Comparison of ENCODE assay signal across 14 cellular contexts in genomic region chr4:155676430-155676825, GRCh38. TPM values are rescaled to one million over a fixed set of nuclear protein-coding genes. Genes with fewer than 3 reads are reported as not detected.
DNase-seq lines count a peak whose midpoint lies in the region; ATAC-seq, FAIRE-seq and TF ChIP-seq lines count a peak whose summit lies in the region.
"Had no signal": no experiment of that assay in that cellular context is flagged by ENCODE, and none has a peak within 500 bp of the region (broad histone marks: within the 10 kb centered on the region; RNA-seq: fewer than 3 reads in every experiment).

No MANE protein-coding gene starts in this region.

- no peaks in the 10 kb centered on the region for H3K9me3 ChIP-seq in thyroid gland

- H3K27me3 Mint-ChIP-seq in activated naive CD8-positive, alpha-beta T cell treated with anti-CD3 and anti-CD28 coated beads, Interleukin-2, amount 50 U/mL, for 24 hours = peaks cover 15% of the 10 kb centered on the region

- intact Hi-C loops in thyroid gland (cut with DNase I) = loop anchor here (10.0 kb wide), 1 partner anchor 68 kb away; no protein-coding TSS in a partner anchor

- no peaks in the 10 kb centered on the region for H3K36me3 ChIP-seq in thyroid gland

- DNase-seq in OCI-M1 (lab: John Stamatoyannopoulos, UW) = peak; percentile 70
- DNase-seq in left kidney (ENCODE audit: low read depth, low spot score) = peak; percentile 41
- no peak for DNase-seq in thyroid gland
- no peak for DNase-seq in activated T-cell treated with anti-CD3 and anti-CD28 coated beads, Interleukin-2, amount 50 U/mL, for 48 hours
- no peak for DNase-seq in RCC 7860 (ENCODE audit: low spot score)
- DNase-seq in activated naive CD8-positive, alpha-beta T cell treated with anti-CD3 and anti-CD28 coated beads, Interleukin-2, amount 50 U/mL, for 24 hours = no peak
- DNase-seq: activated CD4-positive, alpha-beta memory T cell treated with anti-CD3 and anti-CD28 coated beads, Interleukin-2, amount 10 ng/mL, durations not matched to agents 7 days and 5 days; NCI-H524; stimulated activated CD4-positive, alpha-beta T cell treated with anti-CD3 and anti-CD28 coated beads, Interleukin-4, amount 100 ng/mL, for 1 hour; SW 1271 had no signal

- H3K4me1 ChIP-seq in thyroid gland = peaks cover 0 to 8% of the 10 kb centered on the region in 2 donors

- no peak for TF ChIP-seq POLR2A in thyroid gland (IDR thresholded peaks at IDR 0.05)

- no peak for TF ChIP-seq CTCF in thyroid gland (IDR thresholded peaks at IDR 0.05)

- no peaks in the 10 kb centered on the region for H3K36me3 Mint-ChIP-seq in activated naive CD8-positive, alpha-beta T cell treated with anti-CD3 and anti-CD28 coated beads, Interleukin-2, amount 50 U/mL, for 24 hours (ENCODE audit: low read depth)
- H3K36me3 Mint-ChIP-seq: activated naive CD8-positive, alpha-beta T cell had no signal

- no peak overlapping the region for H3K27ac Mint-ChIP-seq in activated naive CD8-positive, alpha-beta T cell treated with anti-CD3 and anti-CD28 coated beads, Interleukin-2, amount 50 U/mL, for 24 hours
- H3K27ac Mint-ChIP-seq: activated CD4-positive, alpha-beta memory T cell treated with anti-CD3 and anti-CD28 coated beads, Interleukin-2, amount 10 ng/mL, durations not matched to agents 7 days and 5 days; activated naive CD8-positive, alpha-beta T cell had no signal

- H3K9me3 Mint-ChIP-seq in activated naive CD8-positive, alpha-beta T cell treated with anti-CD3 and anti-CD28 coated beads, Interleukin-2, amount 50 U/mL, for 24 hours = no peaks in the 10 kb centered on the region
- H3K9me3 Mint-ChIP-seq: activated CD4-positive, alpha-beta memory T cell treated with anti-CD3 and anti-CD28 coated beads, Interleukin-2, amount 10 ng/mL, durations not matched to agents 7 days and 5 days had no signal

- H3K27ac ChIP-seq in thyroid gland = peak overlapping the region in 2 of 3 donors; percentile 1 to 13

- H3K4me3 Mint-ChIP-seq in activated naive CD8-positive, alpha-beta T cell treated with anti-CD3 and anti-CD28 coated beads, Interleukin-2, amount 50 U/mL, for 24 hours = no peak overlapping the region
- H3K4me3 Mint-ChIP-seq: activated CD4-positive, alpha-beta memory T cell treated with anti-CD3 and anti-CD28 coated beads, Interleukin-2, amount 10 ng/mL, durations not matched to agents 7 days and 5 days; activated naive CD8-positive, alpha-beta T cell had no signal

- H3K27me3 ChIP-seq in thyroid gland = no peaks in the 10 kb centered on the region

- peaks cover 1% of the 10 kb centered on the region for H3K4me1 Mint-ChIP-seq in activated naive CD8-positive, alpha-beta T cell treated with anti-CD3 and anti-CD28 coated beads, Interleukin-2, amount 50 U/mL, for 24 hours
- H3K4me1 Mint-ChIP-seq: activated CD4-positive, alpha-beta memory T cell treated with anti-CD3 and anti-CD28 coated beads, Interleukin-2, amount 10 ng/mL, durations not matched to agents 7 days and 5 days had no signal

- ATAC-seq in GM21528 (IDR thresholded peaks at IDR 0.05; ENCODE audit: low FRiP score, unreplicated experiment) = peak; percentile 32
- no peak for ATAC-seq in activated naive CD8-positive, alpha-beta T cell treated with anti-CD3 and anti-CD28 coated beads, Interleukin-2, amount 50 U/mL, for 24 hours

- WGBS in thyroid gland, 2 donors = 52 to 60% methylated on average over 4 of the region's 4 CpGs

- H3K4me3 ChIP-seq in thyroid gland (replicated peaks in 1 of 3) = no peak overlapping the region

- FAIRE-seq in RCC 7860 (lab: Jason Lieb, UNC) = no peak
- FAIRE-seq: endothelial cell of umbilical vein had no signal

RNA-seq across cellular contexts. Expression of gene GUCY1A1, which starts 9.8 kb away (rescaled TPM):
- 10 to 100 TPM; 11.4 to 25.8 (median 17.5) TPM for total RNA-seq in thyroid gland
- total RNA-seq: activated CD4-positive, alpha-beta memory T cell treated with anti-CD3 and anti-CD28 coated beads, Interleukin-2, amount 10 ng/mL, durations not matched to agents 7 days and 5 days; LHCN-M2 had no signal

Comparison
In these comparisons a context has a peak if more than half of its experiments do, and no peak if none do; other contexts are left out.
1. DNase-seq: peak in OCI-M1 (single experiment) and left kidney (single experiment); none in thyroid gland (0 of 2), activated T-cell treated with anti-CD3 and anti-CD28 coated beads, Interleukin-2, amount 50 U/mL, for 48 hours (0 of 2), RCC 7860 (single experiment) and activated naive CD8-positive, alpha-beta T cell treated with anti-CD3 and anti-CD28 coated beads, Interleukin-2, amount 50 U/mL, for 24 hours (single experiment).